Comparison of ENCODE assay signal across 8 cellular contexts in the genomic region with DNA sequence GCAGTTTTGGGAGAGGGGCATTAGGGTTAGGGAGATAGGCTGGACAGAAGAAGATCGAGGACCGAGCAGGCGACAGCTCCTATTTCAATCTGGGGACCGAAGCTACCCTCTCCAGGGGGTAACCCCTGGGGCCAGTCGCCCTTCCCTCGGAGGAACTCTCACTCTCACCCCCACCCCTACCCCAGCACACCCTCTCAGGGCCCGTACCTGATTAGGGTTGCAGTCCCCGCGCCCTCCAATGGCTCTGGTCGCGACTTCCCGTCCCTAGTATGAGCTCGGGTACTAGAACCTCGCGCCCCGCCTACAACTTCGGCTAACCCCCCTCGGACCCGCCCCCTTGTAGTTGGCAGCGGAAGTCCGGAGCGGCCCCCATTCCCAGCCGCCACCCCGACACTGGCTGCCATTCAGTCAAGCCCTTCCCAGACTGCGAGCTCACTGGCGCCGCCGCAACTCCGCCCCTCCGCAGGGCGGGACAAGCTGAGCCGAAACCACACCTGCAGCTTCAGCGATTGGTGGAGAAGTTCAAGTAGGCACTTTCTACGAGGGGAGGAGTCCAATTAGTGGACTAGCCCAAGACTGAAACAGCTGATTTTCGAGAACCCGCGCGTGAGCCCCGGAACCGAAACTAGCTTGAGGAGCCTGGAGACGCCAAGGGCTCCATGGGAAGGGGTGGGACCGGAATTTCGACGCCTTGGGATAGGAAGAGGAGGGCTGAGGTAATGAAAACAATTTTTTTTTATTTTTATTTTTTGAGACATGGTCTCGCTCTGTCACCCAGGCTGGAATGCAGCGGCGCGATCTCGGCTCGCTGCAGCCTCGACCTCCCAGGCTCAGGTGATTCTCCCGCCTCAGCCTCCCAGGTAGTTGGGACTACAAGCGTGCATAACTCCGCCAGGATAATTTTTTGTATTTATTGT. TPM values are rescaled to one million over a fixed set of nuclear protein-coding genes. Genes with fewer than 3 reads are reported as not detected.
A peak's percentile ranks its signal among the peaks of the same experiment; 100 is the strongest.
DNase-seq lines count a peak whose midpoint lies in the region; ATAC-seq, FAIRE-seq and TF ChIP-seq lines count a peak whose summit lies in the region.

A gene (minus strand): TSS at position 257 of the 917 bp plus-strand sequence. CDS start 3,536 bp downstream, outside the sequence.

- H3K36me3 Mint-ChIP-seq in T-helper 2 cell treated with Interferon-gamma antibody and Interleukin-4, amounts not matched to agents 5 μg/mL and 100 μg/mL, for 36 hours (ENCODE audit: low read depth), result peaks cover 16% of the 10 kb centered on the region

- 0 to 1% (median 1%) methylated on average over 54 of the region's 54 CpGs for WGBS in psoas muscle, 3 donors

- H3K27ac ChIP-seq in ascending aorta, result peak within 1 kb of the TSS; percentile 89 to 95
- H3K27ac ChIP-seq in right atrium auricular region, result peak within 1 kb of the TSS; percentile 89 to 92
- H3K27ac ChIP-seq in psoas muscle, result peak within 1 kb of the TSS; percentile 87

- ATAC-seq in GM18502 (IDR thresholded peaks at IDR 0.05; ENCODE audit: poor library complexity, unreplicated experiment) (peak; percentile 94), HG02970 (IDR thresholded peaks at IDR 0.05; ENCODE audit: low FRiP score, unreplicated experiment) (peak; percentile 95), psoas muscle (peak; percentile 98 to 99 (median 99))

- H3K4me3 ChIP-seq in ascending aorta (peak within 1 kb of the TSS; percentile 74 to 96), right atrium auricular region (peak within 1 kb of the TSS; percentile 62 to 86), psoas muscle (peak within 1 kb of the TSS; percentile 98)

- H3K27me3 ChIP-seq in ascending aorta, result no peaks in the 10 kb centered on the region
- no peaks in the 10 kb centered on the region for H3K27me3 ChIP-seq in right atrium auricular region
- H3K27me3 ChIP-seq in psoas muscle (ENCODE audit: insufficient read depth in 3 of 3, low read length in 2 of 3), result no peaks in the 10 kb centered on the region

- intact Hi-C loops in ascending aorta (cut with DNase I), result loop anchor here (1.0 to 5.0 kb wide), 5 partner anchors 26 to 287 kb away; a partner anchor contains a TSS
- intact Hi-C loops in psoas muscle (cut with DNase I), result loop anchor here (5.0 kb wide), 2 partner anchors 87 to 102 kb away; a partner anchor contains a TSS

- peak; percentile 95 for DNase-seq in NCI-H1930 (lab: John Stamatoyannopoulos, UW)
- DNase-seq in T-helper 2 cell treated with Interferon-gamma antibody and Interleukin-4, amounts not matched to agents 5 μg/mL and 100 μg/mL, for 36 hours (ENCODE audit: low spot score), result peak; percentile 100
- peak; percentile 99 to 100 for DNase-seq in ascending aorta (ENCODE audit: low spot score in 2 of 2)
- DNase-seq in right atrium auricular region (ENCODE audit: low spot score), result peak; percentile 99
- DNase-seq in psoas muscle, result peak; percentile 99
- DNase-seq in urothelium cell line (ENCODE audit: low spot score), result peak; percentile 97

- TF ChIP-seq CTCF in ascending aorta (IDR thresholded peaks at IDR 0.05), result no peak
- no peak for TF ChIP-seq CTCF in right atrium auricular region (IDR thresholded peaks at IDR 0.05)
- no peak for TF ChIP-seq CTCF in psoas muscle (IDR thresholded peaks at IDR 0.05)

- H3K27ac Mint-ChIP-seq in T-helper 2 cell treated with Interferon-gamma antibody and Interleukin-4, amounts not matched to agents 5 μg/mL and 100 μg/mL, for 36 hours, result peak within 1 kb of the TSS; percentile 97

- peak; percentile 23 for FAIRE-seq in urothelium cell line (lab: Jason Lieb, UNC)

- H3K27me3 Mint-ChIP-seq in T-helper 2 cell treated with Interferon-gamma antibody and Interleukin-4, amounts not matched to agents 5 μg/mL and 100 μg/mL, for 36 hours (ENCODE audit: low read depth), result no peaks in the 10 kb centered on the region

- H3K4me3 Mint-ChIP-seq in T-helper 2 cell treated with Interferon-gamma antibody and Interleukin-4, amounts not matched to agents 5 μg/mL and 100 μg/mL, for 36 hours, result peak within 1 kb of the TSS; percentile 96

- peaks cover 13 to 14% of the 10 kb centered on the region in 2 donors for H3K36me3 ChIP-seq in ascending aorta
- peaks cover 14% of the 10 kb centered on the region for H3K36me3 ChIP-seq in right atrium auricular region
- H3K36me3 ChIP-seq in psoas muscle (ENCODE audit: insufficient read depth in 1 of 2, low read depth in 1 of 2), result peaks cover 0 to 21% of the 10 kb centered on the region in 2 donors

- H3K4me1 ChIP-seq in ascending aorta (peaks cover 9 to 13% of the 10 kb centered on the region in 2 donors), right atrium auricular region (peaks cover 0 to 15% of the 10 kb centered on the region in 2 donors), psoas muscle (peaks cover 8% of the 10 kb centered on the region)

- H3K9me3 Mint-ChIP-seq in T-helper 2 cell treated with Interferon-gamma antibody and Interleukin-4, amounts not matched to agents 5 μg/mL and 100 μg/mL, for 36 hours, result no peaks in the 10 kb centered on the region

- H3K9me3 ChIP-seq in ascending aorta (no peaks in the 10 kb centered on the region), right atrium auricular region (no peaks in the 10 kb centered on the region), psoas muscle (no peaks in the 10 kb centered on the region)

- peaks cover 25% of the 10 kb centered on the region for H3K4me1 Mint-ChIP-seq in T-helper 2 cell treated with Interferon-gamma antibody and Interleukin-4, amounts not matched to agents 5 μg/mL and 100 μg/mL, for 36 hours (ENCODE audit: low read depth)

RNA-seq across cellular contexts. Expression of the gene that starts here (rescaled TPM):
- total RNA-seq in ascending aorta, result 246 TPM
- total RNA-seq in right atrium auricular region, result 10 to 100 TPM; 28.3 to 41.0 TPM
- total RNA-seq in psoas muscle, result 10 to 100 TPM; 25.9 to 34.6 (median 30.9) TPM
- 10 to 100 TPM; 15.0 to 31.7 (median 15.2) TPM for polyA plus RNA-seq in psoas muscle

Comparison
In these comparisons a context has a peak if more than half of its experiments do, and no peak if none do; other contexts are left out.
1. Peak in every context shown above with its lines: DNase-seq, ATAC-seq, H3K4me3 ChIP-seq and H3K27ac ChIP-seq.